Comparison of ENCODE assay signal across 10 cellular contexts in genomic region chr17:27217631-27218030, GRCh38.
DNase-seq lines count a peak whose midpoint lies in the region; ATAC-seq and TF ChIP-seq lines count a peak whose summit lies in the region.
"Had no signal": no experiment of that assay in that cellular context is flagged by ENCODE, and none has a peak within 500 bp of the region (broad histone marks: within the 10 kb centered on the region; RNA-seq: fewer than 3 reads in every experiment).

No MANE protein-coding gene starts in this region.

- TF ChIP-seq CTCF in GM12864 (IDR thresholded peaks at IDR 0.05; ENCODE audit: low read depth, low read length, missing control alignments): no peak

- DNase-seq in GM12864 (ENCODE audit: low read depth) (peak; percentile 82), NCI-H446 treated with DMSO at 0.1 percent for 48 hours (lab: John Stamatoyannopoulos, UW) (no peak), NCI-H1930 (lab: John Stamatoyannopoulos, UW) (no peak), epidermal melanocyte (ENCODE audit: insufficient read length, low spot score) (no peak)
- no peak for DNase-seq in activated CD4-positive, alpha-beta memory T cell treated with anti-CD3 and anti-CD28 coated beads, Interleukin-2, amount 10 ng/mL, durations not matched to agents 7 days and 5 days
- no peak for DNase-seq in stimulated activated CD4-positive, alpha-beta T cell treated with anti-CD3 and anti-CD28 coated beads, Interleukin-15, amount 100 ng/mL, for 24 hours
- DNase-seq: Caco-2, PC-3 had no signal

- peak overlapping the region; percentile 75 for H3K27ac Mint-ChIP-seq in activated CD4-positive, alpha-beta memory T cell treated with anti-CD3 and anti-CD28 coated beads, Interleukin-2, amount 10 ng/mL, durations not matched to agents 7 days and 5 days

- ATAC-seq in GM19455 (IDR thresholded peaks at IDR 0.05; ENCODE audit: unreplicated experiment) (peak; percentile 59), HG03066 (IDR thresholded peaks at IDR 0.05; ENCODE audit: low read depth, unreplicated experiment) (peak; percentile 57)
- ATAC-seq: PC-3 had no signal

- peaks cover 2% of the 10 kb centered on the region for H3K27me3 Mint-ChIP-seq in activated CD4-positive, alpha-beta memory T cell treated with anti-CD3 and anti-CD28 coated beads, Interleukin-2, amount 10 ng/mL, durations not matched to agents 7 days and 5 days

- peaks cover 29% of the 10 kb centered on the region for H3K4me1 Mint-ChIP-seq in activated CD4-positive, alpha-beta memory T cell treated with anti-CD3 and anti-CD28 coated beads, Interleukin-2, amount 10 ng/mL, durations not matched to agents 7 days and 5 days

- no peak overlapping the region for H3K4me3 Mint-ChIP-seq in activated CD4-positive, alpha-beta memory T cell treated with anti-CD3 and anti-CD28 coated beads, Interleukin-2, amount 10 ng/mL, durations not matched to agents 7 days and 5 days

- no peak overlapping the region for H3K4me3 ChIP-seq in GM12864 (ENCODE audit: low read depth, low read length)

- H3K9me3 Mint-ChIP-seq in activated CD4-positive, alpha-beta memory T cell treated with anti-CD3 and anti-CD28 coated beads, Interleukin-2, amount 10 ng/mL, durations not matched to agents 7 days and 5 days: peaks cover 7% of the 10 kb centered on the region

- CTCF ChIA-PET in activated CD4-positive, alpha-beta memory T cell treated with anti-CD3 and anti-CD28 coated beads, Interleukin-2, amount 10 ng/mL, durations not matched to agents 7 days and 5 days (lab: Charles Lee): interaction anchor here (0.7 to 2.6 kb wide), 4 partner anchors 11 to 49 kb away, joined by 3 to 18 read pairs (median 9); no protein-coding TSS in a partner anchor

- POLR2A ChIA-PET in activated CD4-positive, alpha-beta memory T cell treated with anti-CD3 and anti-CD28 coated beads, Interleukin-2, amount 10 ng/mL, durations not matched to agents 7 days and 5 days (lab: Charles Lee): interaction anchor here (1.9 kb wide), 2 partner anchors 11 to 77 kb away, joined by 8 to 16 read pairs; partner anchors contain the start of gene WSB1

- H3K36me3 Mint-ChIP-seq in activated CD4-positive, alpha-beta memory T cell treated with anti-CD3 and anti-CD28 coated beads, Interleukin-2, amount 10 ng/mL, durations not matched to agents 7 days and 5 days (ENCODE audit: low read depth): no peaks in the 10 kb centered on the region
